ENCODE assay signal across 22 cellular contexts in genomic region chr1:25467616-25468015, GRCh38. TPM values are rescaled to one million over a fixed set of nuclear protein-coding genes. Genes with fewer than 3 reads are reported as not detected.
DNase-seq lines count a peak whose midpoint lies in the region; ATAC-seq and TF ChIP-seq lines count a peak whose summit lies in the region.
"Had no signal": no experiment of that assay in that cellular context is flagged by ENCODE, and none has a peak within 500 bp of the region (broad histone marks: within the 10 kb centered on the region; RNA-seq: fewer than 3 reads in every experiment).

No MANE protein-coding gene starts in this region.

- H3K27ac Mint-ChIP-seq in activated naive CD8-positive, alpha-beta T cell = peak overlapping the region; percentile 85
- no peak overlapping the region for H3K27ac Mint-ChIP-seq in activated naive CD8-positive, alpha-beta T cell treated with anti-CD3 and anti-CD28 coated beads for 36 hours
- peak overlapping the region; percentile 55 for H3K27ac Mint-ChIP-seq in activated naive CD8-positive, alpha-beta T cell treated with anti-CD3 and anti-CD28 coated beads, Interleukin-2, amount 50 U/mL, for 24 hours
- H3K27ac Mint-ChIP-seq in progenitor cell of endocrine pancreas = peak overlapping the region; percentile 34
- H3K27ac Mint-ChIP-seq: activated CD4-positive, alpha-beta memory T cell treated with anti-CD3 and anti-CD28 coated beads for 36 hours had no signal

- DNase-seq in activated naive CD8-positive, alpha-beta T cell treated with anti-CD3 and anti-CD28 coated beads for 36 hours = no peak
- DNase-seq in Karpas-422 (no peak), progenitor cell of endocrine pancreas (ENCODE audit: low spot score, unreplicated experiment) (no peak), H7 (no peak)
- no peak for DNase-seq in activated naive CD8-positive, alpha-beta T cell treated with anti-CD3 and anti-CD28 coated beads, Interleukin-2, amount 50 U/mL, for 24 hours
- DNase-seq: activated CD4-positive, alpha-beta memory T cell treated with anti-CD3 and anti-CD28 coated beads for 36 hours; aorta; foreskin keratinocyte; hypothalamus; NCI-H187 treated with DMSO at 0.1 percent for 48 hours; NCI-H748 treated with DMSO at 0.1 percent for 48 hours; SHP77 treated with DMSO at 0.1 percent for 48 hours; trophoblast cell; WERI-Rb-1 had no signal

- H3K36me3 ChIP-seq in Karpas-422 (ENCODE audit: insufficient read depth, low read length) = peaks cover 15% of the 10 kb centered on the region; the same call in 1 of the 2 replicates
- H3K36me3 ChIP-seq in H7 (replicated peaks; ENCODE audit: control insufficient read depth, insufficient read depth, low read length) = no peaks in the 10 kb centered on the region
- H3K36me3 ChIP-seq: HAP-1 had no signal

- H3K9me3 Mint-ChIP-seq in activated naive CD8-positive, alpha-beta T cell (ENCODE audit: low read depth) = no peaks in the 10 kb centered on the region
- H3K9me3 Mint-ChIP-seq in activated naive CD8-positive, alpha-beta T cell treated with anti-CD3 and anti-CD28 coated beads for 36 hours = no peaks in the 10 kb centered on the region
- H3K9me3 Mint-ChIP-seq in activated naive CD8-positive, alpha-beta T cell treated with anti-CD3 and anti-CD28 coated beads, Interleukin-2, amount 50 U/mL, for 24 hours = no peaks in the 10 kb centered on the region
- H3K9me3 Mint-ChIP-seq in progenitor cell of endocrine pancreas (ENCODE audit: low read depth) = no peaks in the 10 kb centered on the region
- H3K9me3 Mint-ChIP-seq: activated CD4-positive, alpha-beta memory T cell treated with anti-CD3 and anti-CD28 coated beads for 36 hours; CD14-positive monocyte had no signal

- ATAC-seq in activated naive CD8-positive, alpha-beta T cell treated with anti-CD3 and anti-CD28 coated beads, Interleukin-2, amount 50 U/mL, for 24 hours = no peak
- no peak for ATAC-seq in HG02870 (IDR thresholded peaks at IDR 0.05; ENCODE audit: unreplicated experiment)
- ATAC-seq in GM19395 (IDR thresholded peaks at IDR 0.05; ENCODE audit: unreplicated experiment) = no peak
- ATAC-seq: foreskin keratinocyte had no signal

- H3K27ac ChIP-seq in Karpas-422 (ENCODE audit: low read length) = peak overlapping the region; percentile 48
- H3K27ac ChIP-seq: foreskin keratinocyte, parathyroid adenoma, WERI-Rb-1 had no signal

- peak overlapping the region; percentile 27 for H3K4me3 Mint-ChIP-seq in activated naive CD8-positive, alpha-beta T cell
- no peak overlapping the region for H3K4me3 Mint-ChIP-seq in activated naive CD8-positive, alpha-beta T cell treated with anti-CD3 and anti-CD28 coated beads for 36 hours
- H3K4me3 Mint-ChIP-seq in activated naive CD8-positive, alpha-beta T cell treated with anti-CD3 and anti-CD28 coated beads, Interleukin-2, amount 50 U/mL, for 24 hours = peak overlapping the region; percentile 4
- no peak overlapping the region for H3K4me3 Mint-ChIP-seq in progenitor cell of endocrine pancreas (ENCODE audit: low read depth)
- H3K4me3 Mint-ChIP-seq: activated CD4-positive, alpha-beta memory T cell treated with anti-CD3 and anti-CD28 coated beads for 36 hours; CD14-positive monocyte had no signal

- no peak for TF ChIP-seq CTCF in progenitor cell of endocrine pancreas (IDR thresholded peaks at IDR 0.05; ENCODE audit: unreplicated experiment)

- peaks cover 51% of the 10 kb centered on the region for H3K4me1 ChIP-seq in Karpas-422 (ENCODE audit: low read length)
- H3K4me1 ChIP-seq: HAP-1, parathyroid adenoma had no signal

- H3K27me3 ChIP-seq in Karpas-422 (ENCODE audit: low read length) (no peaks in the 10 kb centered on the region), H7 (ENCODE audit: control insufficient read depth, insufficient read depth, low read length) (no peaks in the 10 kb centered on the region)
- H3K27me3 ChIP-seq: foreskin keratinocyte had no signal

- H3K4me3 ChIP-seq in Karpas-422 (ENCODE audit: low read length) (no peak overlapping the region), H7 (ENCODE audit: insufficient read depth, low read depth, low read length) (no peak overlapping the region)
- H3K4me3 ChIP-seq: HAP-1 had no signal

- no peak overlapping the region for H3K9ac ChIP-seq in Karpas-422 (ENCODE audit: low read length)
- H3K9ac ChIP-seq: parathyroid adenoma had no signal

- H3K27me3 Mint-ChIP-seq in activated naive CD8-positive, alpha-beta T cell = no peaks in the 10 kb centered on the region
- H3K27me3 Mint-ChIP-seq in activated naive CD8-positive, alpha-beta T cell treated with anti-CD3 and anti-CD28 coated beads for 36 hours = no peaks in the 10 kb centered on the region
- no peaks in the 10 kb centered on the region for H3K27me3 Mint-ChIP-seq in activated naive CD8-positive, alpha-beta T cell treated with anti-CD3 and anti-CD28 coated beads, Interleukin-2, amount 50 U/mL, for 24 hours
- H3K27me3 Mint-ChIP-seq in progenitor cell of endocrine pancreas = no peaks in the 10 kb centered on the region
- H3K27me3 Mint-ChIP-seq: activated CD4-positive, alpha-beta memory T cell treated with anti-CD3 and anti-CD28 coated beads for 36 hours had no signal

- no peak overlapping the region for H2AFZ ChIP-seq in Karpas-422 (ENCODE audit: low read length)
- H2AFZ ChIP-seq: parathyroid adenoma had no signal

- peaks cover 86% of the 10 kb centered on the region for H3K79me2 ChIP-seq in Karpas-422 (ENCODE audit: low read length)

- H4K20me1 ChIP-seq in Karpas-422 (ENCODE audit: insufficient read depth, low read depth, low read length) = no peaks in the 10 kb centered on the region

- no peak overlapping the region for H3K4me2 ChIP-seq in Karpas-422 (ENCODE audit: low read depth, low read length, poor library complexity, severe bottlenecking)

- H3K9me3 ChIP-seq in Karpas-422 (ENCODE audit: low read length) = no peaks in the 10 kb centered on the region
- H3K9me3 ChIP-seq: HAP-1 had no signal

- peaks cover 9% of the 10 kb centered on the region for H3K36me3 Mint-ChIP-seq in activated naive CD8-positive, alpha-beta T cell
- H3K36me3 Mint-ChIP-seq in activated naive CD8-positive, alpha-beta T cell treated with anti-CD3 and anti-CD28 coated beads for 36 hours = peaks cover 28% of the 10 kb centered on the region
- H3K36me3 Mint-ChIP-seq in activated naive CD8-positive, alpha-beta T cell treated with anti-CD3 and anti-CD28 coated beads, Interleukin-2, amount 50 U/mL, for 24 hours (ENCODE audit: low read depth) = peaks cover 14% of the 10 kb centered on the region
- H3K36me3 Mint-ChIP-seq in progenitor cell of endocrine pancreas (ENCODE audit: insufficient read depth) = peaks cover 14% of the 10 kb centered on the region

- no peaks in the 10 kb centered on the region for H3K9me2 ChIP-seq in Karpas-422 (replicated peaks; ENCODE audit: insufficient read depth, low read length)

- H3K4me1 Mint-ChIP-seq in activated naive CD8-positive, alpha-beta T cell (ENCODE audit: low read depth) = peaks cover 60% of the 10 kb centered on the region
- peaks cover 46% of the 10 kb centered on the region for H3K4me1 Mint-ChIP-seq in activated naive CD8-positive, alpha-beta T cell treated with anti-CD3 and anti-CD28 coated beads for 36 hours
- H3K4me1 Mint-ChIP-seq in activated naive CD8-positive, alpha-beta T cell treated with anti-CD3 and anti-CD28 coated beads, Interleukin-2, amount 50 U/mL, for 24 hours = peaks cover 42% of the 10 kb centered on the region
- H3K4me1 Mint-ChIP-seq in progenitor cell of endocrine pancreas (ENCODE audit: low read depth) = peaks cover 4% of the 10 kb centered on the region

RNA-seq across cellular contexts. Expression of gene MACO1, which starts 36.9 kb away (rescaled TPM):
- 10 to 100 TPM; 19.8 to 20.9 TPM for total RNA-seq in activated naive CD8-positive, alpha-beta T cell treated with anti-CD3 and anti-CD28 coated beads for 36 hours
- total RNA-seq in Karpas-422 (2014; rRNA removed; shearing (Covaris generic); ENCODE audit: low replicate concordance) = 29.7 and 31.4 TPM in 2 replicates
- 31.2 and 31.5 TPM in 2 replicates for total RNA-seq in progenitor cell of endocrine pancreas
- 13.6 and 15.6 TPM in 2 replicates for total RNA-seq in H7 (2014; rRNA removed; shearing (Covaris generic))

RNA-seq across cellular contexts. Expression of gene RHCE, which starts 47.0 kb away (rescaled TPM):
- under 1 TPM; 0.29 to 0.32 TPM for total RNA-seq in activated naive CD8-positive, alpha-beta T cell treated with anti-CD3 and anti-CD28 coated beads for 36 hours
- total RNA-seq in Karpas-422 (2014; rRNA removed; shearing (Covaris generic); ENCODE audit: low replicate concordance) = 3.1 TPM in 2 replicates
- total RNA-seq in progenitor cell of endocrine pancreas = not detected in 2 replicates
- total RNA-seq in H7 (2014; rRNA removed; shearing (Covaris generic)) = 0.62 and 0.70 TPM in 2 replicates
- total RNA-seq: epithelial cell of proximal tubule, HT-29 had no signal

Comparison
In these comparisons a context has a peak if more than half of its experiments do, and no peak if none do; other contexts are left out.
1. H3K4me3 Mint-ChIP-seq: peak in activated naive CD8-positive, alpha-beta T cell (single experiment) and activated naive CD8-positive, alpha-beta T cell treated with anti-CD3 and anti-CD28 coated beads, Interleukin-2, amount 50 U/mL, for 24 hours (single experiment); none in activated naive CD8-positive, alpha-beta T cell treated with anti-CD3 and anti-CD28 coated beads for 36 hours (single experiment) and progenitor cell of endocrine pancreas (single experiment).